In the genomic region with DNA sequence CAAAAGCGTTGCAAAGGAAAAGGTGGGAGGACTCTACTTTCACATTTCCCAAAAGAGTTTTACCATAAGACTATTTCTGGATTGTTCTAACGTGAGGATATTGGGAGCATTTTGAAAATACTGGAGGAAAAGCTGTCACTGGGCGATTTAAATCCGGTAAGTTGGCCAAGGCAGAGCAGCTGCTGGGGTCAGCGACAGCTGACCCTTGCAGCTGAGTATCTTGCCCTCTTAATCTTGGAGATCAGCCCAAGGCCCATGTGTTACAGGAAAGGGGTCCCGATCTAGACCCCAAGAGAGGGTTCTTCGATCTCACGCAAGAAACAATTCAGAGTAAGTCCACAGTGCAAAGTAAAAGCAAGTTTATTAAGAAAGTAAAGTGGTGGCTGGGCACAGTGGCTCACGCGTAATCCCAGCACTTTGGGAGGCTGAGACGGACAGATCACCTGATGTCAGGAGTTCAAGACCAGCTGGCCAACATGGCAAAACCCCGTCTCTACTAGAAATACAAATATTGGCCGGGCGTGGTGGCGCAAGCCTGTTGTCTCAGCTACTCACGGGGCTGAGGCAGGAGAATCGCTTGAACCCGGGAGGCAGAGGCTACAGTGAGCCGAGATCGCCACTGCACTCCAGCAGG, we compare ENCODE assay signal across 1 cellular context.
TF ChIP-seq lines count a peak whose summit lies in the region.

No MANE protein-coding gene starts in this region.

TF ChIP-seq in HepG2, 621 proteins besides CTCF, POLR2A, EP300 and RAD21 (continued from another document):
- TF ChIP-seq, protein P1, sequence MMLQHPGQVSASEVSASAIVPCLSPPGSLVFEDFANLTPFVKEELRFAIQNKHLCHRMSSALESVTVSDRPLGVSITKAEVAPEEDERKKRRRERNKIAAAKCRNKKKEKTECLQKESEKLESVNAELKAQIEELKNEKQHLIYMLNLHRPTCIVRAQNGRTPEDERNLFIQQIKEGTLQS (CRISPR knock-in tag; IDR thresholded peaks at IDR 0.05), result no peak
- TF ChIP-seq ZNF724P (CRISPR knock-in tag; IDR thresholded peaks at IDR 0.05; ENCODE audit: borderline replicate concordance), result 0 out of 2 replicates have a peak, but pooled peaks have one; percentile 49
- peak; percentile 42; the same call in 1 of the 2 replicates for TF ChIP-seq ZNF598 (CRISPR knock-in tag; IDR thresholded peaks at IDR 0.05; ENCODE audit: borderline replicate concordance)
- TF ChIP-seq SRSF4 (IDR thresholded peaks at IDR 0.05; ENCODE audit: low read depth, low read length, poor library complexity, severe bottlenecking), result no peak
- no peak for TF ChIP-seq GATAD1 (CRISPR knock-in tag; IDR thresholded peaks at IDR 0.05)
- TF ChIP-seq FOXK2 (IDR thresholded peaks at IDR 0.05), result no peak
- TF ChIP-seq, protein P2, sequence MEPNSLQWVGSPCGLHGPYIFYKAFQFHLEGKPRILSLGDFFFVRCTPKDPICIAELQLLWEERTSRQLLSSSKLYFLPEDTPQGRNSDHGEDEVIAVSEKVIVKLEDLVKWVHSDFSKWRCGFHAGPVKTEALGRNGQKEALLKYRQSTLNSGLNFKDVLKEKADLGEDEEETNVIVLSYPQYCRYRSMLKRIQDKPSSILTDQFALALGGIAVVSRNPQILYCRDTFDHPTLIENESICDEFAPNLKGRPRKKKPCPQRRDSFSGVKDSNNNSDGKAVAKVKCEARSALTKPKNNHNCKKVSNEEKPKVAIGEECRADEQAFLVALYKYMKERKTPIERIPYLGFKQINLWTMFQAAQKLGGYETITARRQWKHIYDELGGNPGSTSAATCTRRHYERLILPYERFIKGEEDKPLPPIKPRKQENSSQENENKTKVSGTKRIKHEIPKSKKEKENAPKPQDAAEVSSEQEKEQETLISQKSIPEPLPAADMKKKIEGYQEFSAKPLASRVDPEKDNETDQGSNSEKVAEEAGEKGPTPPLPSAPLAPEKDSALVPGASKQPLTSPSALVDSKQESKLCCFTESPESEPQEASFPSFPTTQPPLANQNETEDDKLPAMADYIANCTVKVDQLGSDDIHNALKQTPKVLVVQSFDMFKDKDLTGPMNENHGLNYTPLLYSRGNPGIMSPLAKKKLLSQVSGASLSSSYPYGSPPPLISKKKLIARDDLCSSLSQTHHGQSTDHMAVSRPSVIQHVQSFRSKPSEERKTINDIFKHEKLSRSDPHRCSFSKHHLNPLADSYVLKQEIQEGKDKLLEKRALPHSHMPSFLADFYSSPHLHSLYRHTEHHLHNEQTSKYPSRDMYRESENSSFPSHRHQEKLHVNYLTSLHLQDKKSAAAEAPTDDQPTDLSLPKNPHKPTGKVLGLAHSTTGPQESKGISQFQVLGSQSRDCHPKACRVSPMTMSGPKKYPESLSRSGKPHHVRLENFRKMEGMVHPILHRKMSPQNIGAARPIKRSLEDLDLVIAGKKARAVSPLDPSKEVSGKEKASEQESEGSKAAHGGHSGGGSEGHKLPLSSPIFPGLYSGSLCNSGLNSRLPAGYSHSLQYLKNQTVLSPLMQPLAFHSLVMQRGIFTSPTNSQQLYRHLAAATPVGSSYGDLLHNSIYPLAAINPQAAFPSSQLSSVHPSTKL (CRISPR knock-in tag; IDR thresholded peaks at IDR 0.05), result peak; percentile 22; the same call in 1 of the 2 replicates
- 0 out of 2 replicates have a peak, but pooled peaks have one; percentile 21 for TF ChIP-seq PHF21A (CRISPR knock-in tag; IDR thresholded peaks at IDR 0.05)
- TF ChIP-seq, protein P3, sequence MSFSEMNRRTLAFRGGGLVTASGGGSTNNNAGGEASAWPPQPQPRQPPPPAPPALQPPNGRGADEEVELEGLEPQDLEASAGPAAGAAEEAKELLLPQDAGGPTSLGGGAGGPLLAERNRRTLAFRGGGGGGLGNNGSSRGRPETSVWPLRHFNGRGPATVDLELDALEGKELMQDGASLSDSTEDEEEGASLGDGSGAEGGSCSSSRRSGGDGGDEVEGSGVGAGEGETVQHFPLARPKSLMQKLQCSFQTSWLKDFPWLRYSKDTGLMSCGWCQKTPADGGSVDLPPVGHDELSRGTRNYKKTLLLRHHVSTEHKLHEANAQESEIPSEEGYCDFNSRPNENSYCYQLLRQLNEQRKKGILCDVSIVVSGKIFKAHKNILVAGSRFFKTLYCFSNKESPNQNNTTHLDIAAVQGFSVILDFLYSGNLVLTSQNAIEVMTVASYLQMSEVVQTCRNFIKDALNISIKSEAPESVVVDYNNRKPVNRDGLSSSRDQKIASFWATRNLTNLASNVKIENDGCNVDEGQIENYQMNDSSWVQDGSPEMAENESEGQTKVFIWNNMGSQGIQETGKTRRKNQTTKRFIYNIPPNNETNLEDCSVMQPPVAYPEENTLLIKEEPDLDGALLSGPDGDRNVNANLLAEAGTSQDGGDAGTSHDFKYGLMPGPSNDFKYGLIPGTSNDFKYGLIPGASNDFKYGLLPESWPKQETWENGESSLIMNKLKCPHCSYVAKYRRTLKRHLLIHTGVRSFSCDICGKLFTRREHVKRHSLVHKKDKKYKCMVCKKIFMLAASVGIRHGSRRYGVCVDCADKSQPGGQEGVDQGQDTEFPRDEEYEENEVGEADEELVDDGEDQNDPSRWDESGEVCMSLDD (CRISPR knock-in tag; IDR thresholded peaks at IDR 0.05; ENCODE audit: borderline replicate concordance), result no peak
- no peak for TF ChIP-seq PHF8 (CRISPR knock-in tag; IDR thresholded peaks at IDR 0.05)
- no peak for TF ChIP-seq CC2D1A (CRISPR knock-in tag; IDR thresholded peaks at IDR 0.05)
- TF ChIP-seq GZF1 (CRISPR knock-in tag; IDR thresholded peaks at IDR 0.05), result no peak
- TF ChIP-seq, protein P4, sequence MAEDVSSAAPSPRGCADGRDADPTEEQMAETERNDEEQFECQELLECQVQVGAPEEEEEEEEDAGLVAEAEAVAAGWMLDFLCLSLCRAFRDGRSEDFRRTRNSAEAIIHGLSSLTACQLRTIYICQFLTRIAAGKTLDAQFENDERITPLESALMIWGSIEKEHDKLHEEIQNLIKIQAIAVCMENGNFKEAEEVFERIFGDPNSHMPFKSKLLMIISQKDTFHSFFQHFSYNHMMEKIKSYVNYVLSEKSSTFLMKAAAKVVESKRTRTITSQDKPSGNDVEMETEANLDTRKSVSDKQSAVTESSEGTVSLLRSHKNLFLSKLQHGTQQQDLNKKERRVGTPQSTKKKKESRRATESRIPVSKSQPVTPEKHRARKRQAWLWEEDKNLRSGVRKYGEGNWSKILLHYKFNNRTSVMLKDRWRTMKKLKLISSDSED (CRISPR knock-in tag; IDR thresholded peaks at IDR 0.05), result no peak
- TF ChIP-seq, protein P5, sequence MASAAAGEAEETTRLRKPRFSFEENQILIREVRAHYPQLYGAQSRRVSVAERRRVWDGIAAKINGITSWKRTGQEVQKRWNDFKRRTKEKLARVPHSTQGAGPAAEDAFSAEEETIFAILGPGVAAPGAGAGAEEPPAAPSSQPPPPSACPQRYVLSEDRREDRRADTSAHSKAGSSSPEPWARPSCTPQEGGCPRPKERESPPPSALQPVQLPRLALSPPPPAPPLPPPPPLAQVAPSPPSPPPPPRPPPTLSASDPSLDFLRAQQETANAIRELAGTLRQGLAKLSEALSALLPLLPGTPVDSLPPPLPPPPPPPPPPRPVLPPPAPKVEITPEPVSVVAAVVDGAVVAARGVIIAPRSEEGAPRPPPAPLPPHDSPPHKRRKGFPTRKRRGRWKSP (CRISPR knock-in tag; IDR thresholded peaks at IDR 0.05), result 0 out of 2 replicates have a peak, but pooled peaks have one; percentile 4
